ENCODE assay signal across 36 cellular contexts in genomic region chr5:109888980-109889379, GRCh38.
"Had no signal": no experiment of that assay in that cellular context is flagged by ENCODE, and none has a peak within 500 bp of the region (broad histone marks: within the 10 kb centered on the region; RNA-seq: fewer than 3 reads in every experiment).

No MANE protein-coding gene starts in this region.

- H3K27me3 ChIP-seq: MG63 had no signal

- DNase-seq: Karpas-422, Kasumi-1, MG63, MM.1S, MV-4-11, NCI-H1048, NCI-H1092, NCI-H1092 treated with DMSO at 0.1 percent for 48 hours, NCI-H1105, NCI-H1105 treated with DMSO at 0.1 percent for 48 hours, NCI-H1417, NCI-H1417 treated with DMSO at 0.1 percent for 48 hours, NCI-H1436, NCI-H1436 treated with DMSO at 0.1 percent for 48 hours, NCI-H146, NCI-H1694, NCI-H1694 treated with DMSO at 0.1 percent for 48 hours, NCI-H187, NCI-H187 treated with DMSO at 0.1 percent for 48 hours, NCI-H1930, NCI-H2029, NCI-H2029 treated with DMSO at 0.1 percent for 48 hours, NCI-H2081, NCI-H2081 treated with DMSO at 0.1 percent for 48 hours, NCI-H2107, NCI-H2171, NCI-H2171 treated with DMSO at 0.1 percent for 48 hours, NCI-H2227 treated with DMSO at 0.1 percent for 48 hours, NCI-H226, NCI-H345, NCI-H446, NCI-H446 treated with DMSO at 0.1 percent for 48 hours, NCI-H510A, NCI-H510A treated with DMSO at 0.1 percent for 48 hours, NCI-H524 had no signal

- H3K9ac ChIP-seq: KMS-11 had no signal

- H3K4me3 ChIP-seq: MG63 had no signal

- H3K27ac ChIP-seq: KMS-11 had no signal

- H3K4me2 ChIP-seq: KMS-11 had no signal

- H3K36me3 ChIP-seq: MG63 had no signal
